8 cellular contexts compared by ENCODE assay signal in the genomic region with DNA sequence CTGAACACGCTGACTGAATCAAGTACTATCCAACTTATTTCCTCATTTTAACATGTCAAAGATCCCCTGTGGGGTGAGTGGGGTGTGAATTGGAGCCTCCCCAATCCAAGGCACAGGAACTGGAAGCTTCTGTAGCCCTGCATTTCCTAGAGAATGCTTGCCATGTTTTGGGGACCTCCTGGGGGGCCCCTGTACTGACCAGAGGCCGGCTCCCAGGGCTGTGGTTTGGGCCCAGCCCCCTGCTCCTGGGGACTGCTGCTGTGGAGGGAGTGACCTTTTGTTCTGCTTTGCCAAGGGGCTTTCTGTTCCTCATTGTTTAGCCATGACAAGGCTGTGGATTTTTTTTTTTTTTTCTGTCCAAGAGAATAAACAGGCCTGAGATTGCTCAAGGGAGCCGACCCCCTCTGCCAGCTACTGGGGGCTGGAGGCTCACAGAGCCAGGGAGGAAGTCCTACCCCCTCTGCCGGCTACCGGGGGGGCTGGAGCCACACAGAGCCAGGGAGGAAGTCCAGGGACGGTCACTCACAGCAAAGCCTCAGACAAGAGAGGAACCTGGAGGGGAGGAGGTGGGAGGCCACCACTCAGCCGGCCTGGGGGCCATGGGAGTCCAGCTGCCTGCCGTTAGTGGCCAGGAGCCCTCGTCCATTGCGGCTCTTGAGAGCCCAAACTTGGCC. TPM values are rescaled to one million over a fixed set of nuclear protein-coding genes. Genes with fewer than 3 reads are reported as not detected.
DNase-seq lines count a peak whose midpoint lies in the region; ATAC-seq and TF ChIP-seq lines count a peak whose summit lies in the region.

No MANE protein-coding gene starts in this region.

- peak; percentile 8 for TF ChIP-seq CTCF in GM10266 (IDR thresholded peaks at IDR 0.05; ENCODE audit: control insufficient read depth, insufficient read depth, low read depth, missing control alignments)
- TF ChIP-seq CTCF in osteoblast (IDR thresholded peaks at IDR 0.05; ENCODE audit: extremely low read depth, low read depth, low read length) = peak; percentile 35
- TF ChIP-seq CTCF in GM13977 (IDR thresholded peaks at IDR 0.05; ENCODE audit: extremely low read depth, insufficient read depth, missing control alignments) = no peak

- ATAC-seq in GM21619 (IDR thresholded peaks at IDR 0.05; ENCODE audit: unreplicated experiment) (no peak), HG03460 (IDR thresholded peaks at IDR 0.05; ENCODE audit: unreplicated experiment) (no peak)

- H3K79me2 ChIP-seq in osteoblast (ENCODE audit: insufficient read depth, low read length) = peaks cover 56% of the 10 kb centered on the region

- H3K4me2 ChIP-seq in osteoblast (ENCODE audit: insufficient read depth, low read length) = peak overlapping the region; percentile 59

- DNase-seq in GM10266 (ENCODE audit: extremely low spot score) (no peak), UCSD-AML1 (lab: John Stamatoyannopoulos, UW; ENCODE audit: unreplicated experiment) (peak; percentile 65), head of caudate nucleus (peak in 41 of 42 donors; percentile 26 to 86 (median 61)), osteoblast (ENCODE audit: insufficient read length, low spot score, missing footprints) (peak; percentile 96), GM13977 (ENCODE audit: low spot score) (no peak)
- DNase-seq in activated effector memory CD4-positive, alpha-beta T cell treated with anti-CD3 and anti-CD28 coated beads, Interleukin-2, amount 50 U/mL, for 16 hours = no peak

- H3K36me3 ChIP-seq in osteoblast (ENCODE audit: insufficient read depth, low read length) = no peaks in the 10 kb centered on the region

- H3K4me1 ChIP-seq in osteoblast (ENCODE audit: insufficient read depth, low read length) = peaks cover 24% of the 10 kb centered on the region

- no peaks in the 10 kb centered on the region for H3K27me3 ChIP-seq in osteoblast (ENCODE audit: insufficient read depth, low read length)

- peak overlapping the region; percentile 42 for H3K4me3 ChIP-seq in osteoblast (ENCODE audit: insufficient read depth, low read length)

- no peaks in the 10 kb centered on the region for H3K9me3 ChIP-seq in osteoblast (ENCODE audit: low read depth, low read length)

- peaks cover 4% of the 10 kb centered on the region for H4K20me1 ChIP-seq in osteoblast (ENCODE audit: insufficient read depth, low read length)

- peak overlapping the region; percentile 81 for H2AFZ ChIP-seq in osteoblast (ENCODE audit: low read length)

- peak overlapping the region; percentile 72 for H3K27ac ChIP-seq in osteoblast (ENCODE audit: low read depth, low read length)

- in situ Hi-C loops in GM13977 (cut with MboI; ENCODE audit: low pct_unique_long_range_greater_than_20kb, low sequenced_read_pairs, unreplicated experiment) = no loop called here

- intact Hi-C loops in head of caudate nucleus (cut with DNase I) = no loop called here

RNA-seq across cellular contexts. Expression of gene TNFRSF1B, which starts 17.4 kb away (rescaled TPM):
- 11.2 and 12.7 TPM in 2 replicates for total RNA-seq in osteoblast

RNA-seq across cellular contexts. Expression of gene VPS13D, which starts 45.7 kb away (rescaled TPM):
- total RNA-seq in osteoblast = 46.0 and 48.5 TPM in 2 replicates

Comparison
In these comparisons a context has a peak if more than half of its experiments do, and no peak if none do; other contexts are left out.
1. DNase-seq: peak in UCSD-AML1 (single experiment), head of caudate nucleus (41 of 42) and osteoblast (single experiment); none in GM10266 (single experiment), activated effector memory CD4-positive, alpha-beta T cell treated with anti-CD3 and anti-CD28 coated beads, Interleukin-2, amount 50 U/mL, for 16 hours (single experiment) and GM13977 (single experiment).